ENCODE assay signal across 20 cellular contexts in the genomic region with DNA sequence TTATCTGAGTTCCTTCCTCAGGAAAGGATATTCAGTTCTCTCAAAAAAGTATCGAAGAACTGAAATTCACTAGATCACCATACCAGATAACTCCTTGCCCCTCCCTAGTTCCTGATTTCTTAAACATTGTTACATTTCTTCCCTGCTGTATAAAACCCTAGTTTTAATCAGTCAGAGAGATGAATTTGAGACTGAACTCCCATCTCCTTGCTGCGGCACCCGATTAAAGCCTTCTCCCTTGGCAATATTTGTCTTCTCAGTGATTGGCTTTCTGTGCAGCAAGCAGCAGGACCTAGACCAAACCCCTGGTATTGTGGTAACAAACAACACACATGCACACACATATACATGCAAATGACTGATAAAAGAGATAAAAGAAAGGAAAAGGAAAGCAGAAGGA.
A peak's percentile ranks its signal among the peaks of the same experiment; 100 is the strongest.
DNase-seq lines count a peak whose midpoint lies in the region; ATAC-seq, FAIRE-seq and TF ChIP-seq lines count a peak whose summit lies in the region.
"Had no signal": no experiment of that assay in that cellular context is flagged by ENCODE, and none has a peak within 500 bp of the region (broad histone marks: within the 10 kb centered on the region; RNA-seq: fewer than 3 reads in every experiment).

No MANE protein-coding gene starts in this region.

- no peaks in the 10 kb centered on the region for H3K9me1 ChIP-seq in K562 (ENCODE audit: control insufficient read depth, insufficient read depth, low read length)

- BruUV-seq in HepG2 (replicated peaks; lab: Mats Ljungman, UMichigan) (no TSS peak), K562 (replicated peaks; lab: Mats Ljungman, UMichigan) (no TSS peak)

- H3K9me3 ChIP-seq in HepG2 (ENCODE audit: low read length) = peaks cover 73% of the 10 kb centered on the region
- H3K9me3 ChIP-seq in right lobe of liver = peaks cover 0 to 5% (median 0%) of the 10 kb centered on the region in 4 donors
- H3K9me3 ChIP-seq in K562 (replicated peaks; ENCODE audit: control insufficient read depth, insufficient read depth, low read depth, low read length) = no peaks in the 10 kb centered on the region
- H3K9me3 ChIP-seq: Caco-2 had no signal

- no peak for DNase-seq in HepG2 (ENCODE audit: low spot score)
- no peak for DNase-seq in right lobe of liver
- DNase-seq in K562 (ENCODE audit: extremely low read depth in 1 of 4, low spot score in 3 of 4) = no peak
- no peak for DNase-seq in lower leg skin (ENCODE audit: low spot score in 2 of 2)
- no peak for DNase-seq in GM12892 (ENCODE audit: insufficient read length)
- DNase-seq: AML-193; Caco-2; Calu3; CD4-positive, alpha-beta T cell; CD8-positive, alpha-beta T cell; DMS79 treated with DMSO at 0.1 percent for 48 hours; GF-D8 had no signal

- no peak for TF ChIP-seq EP300 in HepG2 (IDR thresholded peaks at IDR 0.05; ENCODE audit: low read depth in 2 of 2, low read length in 2 of 2)
- no peak for TF ChIP-seq EP300 in HepG2 (CRISPR knock-in tag; IDR thresholded peaks at IDR 0.05; ENCODE audit: borderline replicate concordance)
- TF ChIP-seq EP300 in K562 (IDR thresholded peaks at IDR 0.05; ENCODE audit: low read length) = no peak

- H3K4me3 ChIP-seq in HepG2 (replicated peaks in 1 of 3; ENCODE audit: insufficient read depth in 1 of 3, low read depth in 2 of 3, low read length in 3 of 3) (no peak overlapping the region), right lobe of liver (no peak overlapping the region), K562 (no peak overlapping the region), lower leg skin (ENCODE audit: low read depth, poor library complexity, severe bottlenecking) (no peak overlapping the region)
- H3K4me3 ChIP-seq: A549; BLaER1 treated with 17β-estradiol and CSF1 and Interleukin-3, amounts not matched to agents 10 nM and 100 nM had no signal

- H4K20me1 ChIP-seq in HepG2 (ENCODE audit: insufficient read depth, low read length) = no peaks in the 10 kb centered on the region
- H4K20me1 ChIP-seq in K562 (replicated peaks; ENCODE audit: control insufficient read depth, insufficient read depth, low read length) = no peaks in the 10 kb centered on the region
- H4K20me1 ChIP-seq: BLaER1 treated with 17β-estradiol and CSF1 and Interleukin-3, amounts not matched to agents 10 nM and 100 nM had no signal

- POLR2A ChIA-PET in HepG2 (lab: Yijun Ruan, JAX) (no interaction called here), K562 (lab: Yijun Ruan, JAX) (no interaction called here)

- H3K4me2 ChIP-seq in HepG2 (ENCODE audit: low read depth, low read length) (no peak overlapping the region), K562 (ENCODE audit: insufficient read depth, low read length) (no peak overlapping the region)
- H3K4me2 ChIP-seq: A549; BLaER1 treated with 17β-estradiol and CSF1 and Interleukin-3, amounts not matched to agents 10 nM and 100 nM had no signal

- FAIRE-seq in HepG2 (lab: Jason Lieb, UNC) (no peak), K562 (lab: Jason Lieb, UNC) (no peak), GM12892 (lab: Jason Lieb, UNC) (no peak)
- FAIRE-seq: A549, D721Med, G401.6, GM12891, GM18507 had no signal

- TF ChIP-seq RAD21 in HepG2 (CRISPR knock-in tag; IDR thresholded peaks at IDR 0.05) (no peak), K562 (CRISPR knock-in tag; conservative IDR thresholded peaks at IDR 0.05 in 1 of 2, IDR thresholded peaks at IDR 0.05 in 1 of 2) (no peak)

- H3K9ac ChIP-seq in HepG2 (ENCODE audit: insufficient read depth, low read depth, low read length) = no peak overlapping the region
- no peak overlapping the region for H3K9ac ChIP-seq in K562 (ENCODE audit: insufficient read depth in 1 of 2, low read depth in 2 of 2, low read length in 2 of 2)
- H3K9ac ChIP-seq: BLaER1 treated with 17β-estradiol and CSF1 and Interleukin-3, amounts not matched to agents 10 nM and 100 nM had no signal

- no peaks in the 10 kb centered on the region for H3K27me3 ChIP-seq in HepG2 (ENCODE audit: control insufficient read depth in 1 of 2, insufficient read depth in 2 of 2, low read length in 2 of 2)
- no peaks in the 10 kb centered on the region for H3K27me3 ChIP-seq in right lobe of liver
- H3K27me3 ChIP-seq in K562 (ENCODE audit: control insufficient read depth in 2 of 2, insufficient read depth in 2 of 2, low read length in 2 of 2) = no peaks in the 10 kb centered on the region
- H3K27me3 ChIP-seq: BLaER1 treated with 17β-estradiol and CSF1 and Interleukin-3, amounts not matched to agents 10 nM and 100 nM had no signal

- TF ChIP-seq CTCF in HepG2 (CRISPR knock-in tag; IDR thresholded peaks at IDR 0.05) = no peak
- no peak for TF ChIP-seq CTCF in right lobe of liver (IDR thresholded peaks at IDR 0.05)
- no peak for TF ChIP-seq CTCF in K562 (IDR thresholded peaks at IDR 0.05 in 2 of 3, conservative IDR thresholded peaks at IDR 0.05 in 1 of 3; ENCODE audit: insufficient read depth in 2 of 3, low read depth in 1 of 3, low read length in 3 of 3)
- TF ChIP-seq CTCF in lower leg skin (IDR thresholded peaks at IDR 0.05) = no peak

- no peak for ATAC-seq in HepG2
- no peak for ATAC-seq in right lobe of liver
- ATAC-seq in K562 = no peak
- ATAC-seq: A549; CD8-positive, alpha-beta T cell had no signal

- in situ Hi-C loops in HepG2 (cut with HindIII; ENCODE audit: extremely low pct_ligation_motif_present, low pct_unique_long_range_greater_than_20kb) (no loop called here), K562 (cut with MboI) (no loop called here)

- H2AFZ ChIP-seq in HepG2 (ENCODE audit: low read length) (no peak overlapping the region), K562 (ENCODE audit: low read depth, low read length) (no peak overlapping the region)

- 58% methylated on average over 3 of the region's 3 CpGs for WGBS in HepG2 (ENCODE audit: low lambda C conversion rate)
- 77% methylated on average over 3 of the region's 3 CpGs for WGBS in right lobe of liver (ENCODE audit: insufficient coverage, low coverage, low lambda C conversion rate, missing lambda C conversion rate)
- 16% methylated on average over 3 of the region's 3 CpGs for whole genome bisulfite sequencing in K562 (ENCODE audit: insufficient coverage, low coverage, missing lambda C conversion rate)
- 93 to 97% methylated on average over 3 of the region's 3 CpGs for WGBS in lower leg skin, 2 donors

- H3K36me3 ChIP-seq in HepG2 (replicated peaks in 1 of 2; ENCODE audit: control insufficient read depth in 1 of 2, insufficient read depth in 2 of 2, low read length in 2 of 2) (no peaks in the 10 kb centered on the region), right lobe of liver (no peaks in the 10 kb centered on the region), K562 (ENCODE audit: control insufficient read depth, insufficient read depth, low read length) (no peaks in the 10 kb centered on the region)
- H3K36me3 ChIP-seq: BLaER1 treated with 17β-estradiol and CSF1 and Interleukin-3, amounts not matched to agents 10 nM and 100 nM had no signal

- H3K27ac ChIP-seq in HepG2 (ENCODE audit: extremely low read length, insufficient read depth, low read length) (no peak overlapping the region), right lobe of liver (no peak overlapping the region), K562 (ENCODE audit: extremely low read depth, low read depth, low read length) (no peak overlapping the region)
- H3K27ac ChIP-seq: 22Rv1; A549; BLaER1 treated with 17β-estradiol and CSF1 and Interleukin-3, amounts not matched to agents 10 nM and 100 nM; C4-2B had no signal

- TF ChIP-seq POLR2A in HepG2 (IDR thresholded peaks at IDR 0.05; ENCODE audit: insufficient read depth in 1 of 2, low read depth in 2 of 2, low read length in 2 of 2) (no peak), right lobe of liver (IDR thresholded peaks at IDR 0.05) (no peak), K562 (conservative IDR thresholded peaks at IDR 0.05) (no peak), lower leg skin (IDR thresholded peaks at IDR 0.05) (no peak), GM12892 (IDR thresholded peaks at IDR 0.05; ENCODE audit: low read depth, low read length) (no peak)

- intact Hi-C loops in HepG2 (cut with micrococcal nuclease; ENCODE audit: unreplicated experiment) (no loop called here), right lobe of liver (cut with DNase I) (no loop called here), K562 (cut with micrococcal nuclease) (no loop called here), lower leg skin (cut with DNase I; ENCODE audit: low total_unique reads) (no loop called here)

- CTCF ChIA-PET in HepG2 (lab: Yijun Ruan, JAX; ENCODE audit: low intra/inter-chr PET ratio, low total read pairs) (no interaction called here), K562 (lab: Yijun Ruan, JAX; ENCODE audit: low intra/inter-chr PET ratio) (no interaction called here)

- H3K4me1 ChIP-seq in HepG2 (ENCODE audit: insufficient read depth, low read length) = no peaks in the 10 kb centered on the region
- no peaks in the 10 kb centered on the region for H3K4me1 ChIP-seq in right lobe of liver
- no peaks in the 10 kb centered on the region for H3K4me1 ChIP-seq in K562 (replicated peaks in 1 of 2; ENCODE audit: control insufficient read depth in 2 of 2, insufficient read depth in 2 of 2, low read length in 2 of 2)
- H3K4me1 ChIP-seq: A549, Caco-2 had no signal

- no peaks in the 10 kb centered on the region for H3K79me2 ChIP-seq in HepG2 (ENCODE audit: insufficient read depth, low read length)
- H3K79me2 ChIP-seq in K562 (ENCODE audit: control insufficient read depth, insufficient read depth, low read length) = no peaks in the 10 kb centered on the region

TF ChIP-seq in HepG2, 621 proteins besides CTCF, POLR2A, EP300 and RAD21:
- peak; percentile 100 for TF ChIP-seq ZNF124 (CRISPR knock-in tag; IDR thresholded peaks at IDR 0.05)
- no peak for TF ChIP-seq E2F2 (CRISPR knock-in tag; IDR thresholded peaks at IDR 0.05; ENCODE audit: borderline replicate concordance)

TF ChIP-seq in K562, 482 proteins besides CTCF, POLR2A, EP300 and RAD21 (continues in another document):
- TF ChIP-seq TRIM28 (IDR thresholded peaks at IDR 0.05) (peak; percentile 86), ZFP1 (CRISPR knock-in tag; IDR thresholded peaks at IDR 0.05) (no peak), ZHX1 (conservative IDR thresholded peaks at IDR 0.05; ENCODE audit: low read length) (no peak)

Comparison
In these comparisons a context has a peak if more than half of its experiments do, and no peak if none do; other contexts are left out.
1. Of the 241 proteins assayed by ChIP-seq in both HepG2 and K562: peak only in HepG2: none; only in K562: CBX5; in both: ZNF124; in neither: 239.